ENCODE assay signal across 1 cellular context in genomic region chr15:76336254-76337046, GRCh38.
TF ChIP-seq lines count a peak whose summit lies in the region.

Gene ISL2, plus strand, starts transcription at chr15:76336773. Its CDS starts 111 bp downstream, at chr15:76336884.

TF ChIP-seq in HepG2, 621 proteins besides CTCF, POLR2A, EP300 and RAD21 (continued from another document and continues in another):
- TF ChIP-seq AKNA (CRISPR knock-in tag; IDR thresholded peaks at IDR 0.05; ENCODE audit: borderline replicate concordance), result 0 out of 2 replicates have a peak, but pooled peaks have one; percentile 47
- no peak for TF ChIP-seq ARID2 (CRISPR knock-in tag; IDR thresholded peaks at IDR 0.05; ENCODE audit: borderline replicate concordance)
- TF ChIP-seq, protein P1, sequence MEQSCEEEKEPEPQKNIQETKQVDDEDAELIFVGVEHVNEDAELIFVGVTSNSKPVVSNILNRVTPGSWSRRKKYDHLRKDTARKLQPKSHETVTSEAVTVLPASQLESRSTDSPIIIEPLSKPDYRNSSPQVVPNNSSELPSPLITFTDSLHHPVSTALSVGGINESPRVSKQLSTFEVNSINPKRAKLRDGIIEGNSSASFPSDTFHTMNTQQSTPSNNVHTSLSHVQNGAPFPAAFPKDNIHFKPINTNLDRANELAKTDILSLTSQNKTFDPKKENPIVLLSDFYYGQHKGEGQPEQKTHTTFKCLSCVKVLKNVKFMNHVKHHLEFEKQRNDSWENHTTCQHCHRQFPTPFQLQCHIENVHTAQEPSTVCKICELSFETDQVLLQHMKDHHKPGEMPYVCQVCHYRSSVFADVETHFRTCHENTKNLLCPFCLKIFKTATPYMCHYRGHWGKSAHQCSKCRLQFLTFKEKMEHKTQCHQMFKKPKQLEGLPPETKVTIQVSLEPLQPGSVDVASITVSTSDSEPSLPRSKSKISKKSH (CRISPR knock-in tag; IDR thresholded peaks at IDR 0.05; ENCODE audit: borderline replicate concordance), result no peak
- no peak for TF ChIP-seq ADNP (CRISPR knock-in tag; IDR thresholded peaks at IDR 0.05)
- TF ChIP-seq ZNF547 (CRISPR knock-in tag; IDR thresholded peaks at IDR 0.05), result no peak
- TF ChIP-seq ZNF180 (CRISPR knock-in tag; IDR thresholded peaks at IDR 0.05; ENCODE audit: borderline replicate concordance, low read depth), result no peak
- TF ChIP-seq ZNF264 (CRISPR knock-in tag; IDR thresholded peaks at IDR 0.05), result peak; percentile 49; the same call in 1 of the 2 replicates
- TF ChIP-seq ZNF674 (CRISPR knock-in tag; IDR thresholded peaks at IDR 0.05; ENCODE audit: low read depth), result no peak
- TF ChIP-seq ZNF512 (CRISPR knock-in tag; IDR thresholded peaks at IDR 0.05), result no peak
- TF ChIP-seq TBX2 (CRISPR knock-in tag; IDR thresholded peaks at IDR 0.05; ENCODE audit: borderline replicate concordance), result peak; percentile 60; the same call in 1 of the 2 replicates
- no peak for TF ChIP-seq MYNN (CRISPR knock-in tag; IDR thresholded peaks at IDR 0.05; ENCODE audit: low read depth)
- no peak for TF ChIP-seq AGO1 (IDR thresholded peaks at IDR 0.05; ENCODE audit: low read depth, low read length, poor library complexity, severe bottlenecking)
- TF ChIP-seq U2AF1 (optimal IDR thresholded peaks at IDR 0.05; ENCODE audit: low read depth, low read length), result no peak
- TF ChIP-seq AFF4 (CRISPR knock-in tag; IDR thresholded peaks at IDR 0.05), result 0 out of 2 replicates have a peak, but pooled peaks have one; percentile 50
- TF ChIP-seq JDP2 (CRISPR knock-in tag; IDR thresholded peaks at IDR 0.05; ENCODE audit: borderline replicate concordance), result no peak
- TF ChIP-seq, protein P2, sequence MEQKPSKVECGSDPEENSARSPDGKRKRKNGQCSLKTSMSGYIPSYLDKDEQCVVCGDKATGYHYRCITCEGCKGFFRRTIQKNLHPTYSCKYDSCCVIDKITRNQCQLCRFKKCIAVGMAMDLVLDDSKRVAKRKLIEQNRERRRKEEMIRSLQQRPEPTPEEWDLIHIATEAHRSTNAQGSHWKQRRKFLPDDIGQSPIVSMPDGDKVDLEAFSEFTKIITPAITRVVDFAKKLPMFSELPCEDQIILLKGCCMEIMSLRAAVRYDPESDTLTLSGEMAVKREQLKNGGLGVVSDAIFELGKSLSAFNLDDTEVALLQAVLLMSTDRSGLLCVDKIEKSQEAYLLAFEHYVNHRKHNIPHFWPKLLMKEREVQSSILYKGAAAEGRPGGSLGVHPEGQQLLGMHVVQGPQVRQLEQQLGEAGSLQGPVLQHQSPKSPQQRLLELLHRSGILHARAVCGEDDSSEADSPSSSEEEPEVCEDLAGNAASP (CRISPR knock-in tag; IDR thresholded peaks at IDR 0.05; ENCODE audit: borderline replicate concordance), result peak; percentile 18
- TF ChIP-seq SRSF9 (IDR thresholded peaks at IDR 0.05; ENCODE audit: borderline replicate concordance, insufficient read depth, low read depth, low read length, poor library complexity, severe bottlenecking), result no peak
- no peak for TF ChIP-seq PHB2 (IDR thresholded peaks at IDR 0.05; ENCODE audit: partially characterized antibody)
- TF ChIP-seq NFE2L1 (CRISPR knock-in tag; IDR thresholded peaks at IDR 0.05; ENCODE audit: borderline replicate concordance), result no peak
- TF ChIP-seq IRX3 (CRISPR knock-in tag; IDR thresholded peaks at IDR 0.05; ENCODE audit: borderline replicate concordance, low read depth), result no peak
- peak; percentile 87 for TF ChIP-seq POLR2AphosphoS5 (IDR thresholded peaks at IDR 0.05; ENCODE audit: low read depth, low read length)
- no peak for TF ChIP-seq ZNF274 (CRISPR knock-in tag; IDR thresholded peaks at IDR 0.05)
- TF ChIP-seq SRY (CRISPR knock-in tag; IDR thresholded peaks at IDR 0.05), result peak; percentile 62; the same call in 1 of the 2 replicates
- TF ChIP-seq, protein P3, sequence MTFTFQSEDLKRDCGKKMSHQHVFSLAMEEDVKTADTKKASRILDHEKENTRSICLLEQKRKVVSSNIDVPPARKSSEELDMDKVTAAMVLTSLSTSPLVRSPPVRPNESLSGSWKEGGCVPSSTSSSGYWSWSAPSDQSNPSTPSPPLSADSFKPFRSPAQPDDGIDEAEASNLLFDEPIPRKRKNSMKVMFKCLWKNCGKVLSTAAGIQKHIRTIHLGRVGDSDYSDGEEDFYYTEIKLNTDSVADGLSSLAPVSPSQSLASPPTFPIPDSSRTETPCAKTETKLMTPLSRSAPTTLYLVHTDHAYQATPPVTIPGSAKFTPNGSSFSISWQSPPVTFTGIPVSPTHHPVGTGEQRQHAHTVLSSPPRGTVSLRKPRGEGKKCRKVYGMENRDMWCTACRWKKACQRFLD (CRISPR knock-in tag; IDR thresholded peaks at IDR 0.05; ENCODE audit: borderline replicate concordance), result no peak
- TF ChIP-seq, protein P4, sequence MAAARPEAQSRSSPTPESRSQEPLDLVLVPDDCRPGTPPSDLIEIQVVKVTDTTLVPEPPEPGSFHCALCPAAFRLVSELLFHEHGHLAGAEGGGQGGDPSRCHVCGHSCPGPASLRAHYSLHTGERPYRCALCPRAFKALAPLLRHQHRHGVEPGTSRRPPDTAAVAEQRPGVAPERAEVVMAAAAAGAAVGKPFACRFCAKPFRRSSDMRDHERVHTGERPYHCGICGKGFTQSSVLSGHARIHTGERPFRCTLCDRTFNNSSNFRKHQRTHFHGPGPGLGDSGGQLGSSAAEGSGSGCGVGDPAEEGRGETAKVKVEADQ (CRISPR knock-in tag; IDR thresholded peaks at IDR 0.05; ENCODE audit: borderline replicate concordance), result no peak
- peak in 1 of 2 experiments; percentile 99; a peak in 2 of 4 replicates for TF ChIP-seq ATF4 (CRISPR knock-in tag; IDR thresholded peaks at IDR 0.05)
- no peak for TF ChIP-seq MAFK (conservative IDR thresholded peaks at IDR 0.05 in 1 of 2, IDR thresholded peaks at IDR 0.05 in 1 of 2; ENCODE audit: low read length in 2 of 2)
- TF ChIP-seq ZMAT3 (CRISPR knock-in tag; conservative IDR thresholded peaks at IDR 0.05), result no peak; the same call in 1 of the 2 replicates
- TF ChIP-seq HNRNPLL (IDR thresholded peaks at IDR 0.05; ENCODE audit: low read depth, low read length, poor library complexity, severe bottlenecking), result peak; percentile 87
- TF ChIP-seq UBTF (CRISPR knock-in tag; IDR thresholded peaks at IDR 0.05), result peak; percentile 65; the same call in 1 of the 2 replicates
- TF ChIP-seq, protein P5, sequence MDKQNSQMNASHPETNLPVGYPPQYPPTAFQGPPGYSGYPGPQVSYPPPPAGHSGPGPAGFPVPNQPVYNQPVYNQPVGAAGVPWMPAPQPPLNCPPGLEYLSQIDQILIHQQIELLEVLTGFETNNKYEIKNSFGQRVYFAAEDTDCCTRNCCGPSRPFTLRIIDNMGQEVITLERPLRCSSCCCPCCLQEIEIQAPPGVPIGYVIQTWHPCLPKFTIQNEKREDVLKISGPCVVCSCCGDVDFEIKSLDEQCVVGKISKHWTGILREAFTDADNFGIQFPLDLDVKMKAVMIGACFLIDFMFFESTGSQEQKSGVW (CRISPR knock-in tag; IDR thresholded peaks at IDR 0.05; ENCODE audit: borderline replicate concordance), result no peak
- no peak for TF ChIP-seq RBM22 (optimal IDR thresholded peaks at IDR 0.05; ENCODE audit: low read length)
- TF ChIP-seq PHF5A (CRISPR knock-in tag; IDR thresholded peaks at IDR 0.05; ENCODE audit: low read depth, unreplicated experiment), result peak; percentile 56
- no peak for TF ChIP-seq ZSCAN22 (CRISPR knock-in tag; IDR thresholded peaks at IDR 0.05)
- peak; percentile 49; the same call in 1 of the 2 replicates for TF ChIP-seq FOXK1 (CRISPR knock-in tag; IDR thresholded peaks at IDR 0.05; ENCODE audit: borderline replicate concordance, low read depth)
